9 cellular contexts compared by ENCODE assay signal in the genomic region with DNA sequence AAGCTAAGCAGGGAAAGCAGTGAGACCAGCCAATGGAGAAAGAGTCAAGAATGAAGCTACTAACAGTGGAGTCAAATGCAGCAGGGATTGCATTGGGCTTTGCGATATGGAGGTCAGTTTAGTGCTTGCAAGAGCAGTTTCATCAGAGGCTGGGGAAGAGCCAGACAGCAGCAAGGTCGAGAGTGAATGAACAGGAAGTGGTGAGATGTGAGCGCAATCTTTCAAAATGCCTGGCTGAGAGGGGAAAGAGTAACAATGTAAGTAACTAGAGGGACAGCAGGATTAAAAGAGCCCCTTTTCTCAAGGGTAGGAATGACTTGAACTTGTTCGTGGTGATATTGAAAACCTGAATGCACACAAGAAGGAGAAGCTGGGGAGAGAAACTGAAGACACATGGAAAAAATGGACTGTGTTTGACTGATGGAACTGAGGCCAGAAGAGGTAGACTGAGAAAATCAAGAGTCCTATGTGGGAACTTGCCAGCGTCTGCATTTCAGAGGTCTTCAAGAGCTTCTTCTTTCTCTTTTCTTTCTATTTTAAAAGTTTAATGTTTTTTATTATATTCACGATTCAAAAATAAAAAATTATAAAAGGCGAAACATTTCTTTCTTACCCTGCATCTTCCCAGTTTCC. TPM values are rescaled to one million over a fixed set of nuclear protein-coding genes. Genes with fewer than 3 reads are reported as not detected.
DNase-seq lines count a peak whose midpoint lies in the region; ATAC-seq, FAIRE-seq and TF ChIP-seq lines count a peak whose summit lies in the region.
"Had no signal": no experiment of that assay in that cellular context is flagged by ENCODE, and none has a peak within 500 bp of the region (broad histone marks: within the 10 kb centered on the region; RNA-seq: fewer than 3 reads in every experiment).

No MANE protein-coding gene starts in this region.

- no peak overlapping the region for H3K4me2 ChIP-seq in GM23338
- peak overlapping the region; percentile 42 for H3K4me2 ChIP-seq in MM.1S (ENCODE audit: low read depth, low read length)

- H3K9me3 ChIP-seq in MM.1S (replicated peaks; ENCODE audit: insufficient read depth, low read length): no peaks in the 10 kb centered on the region
- H3K9me3 ChIP-seq: pancreas had no signal

- DNase-seq in GM18507 (ENCODE audit: extremely low spot score, insufficient read length, low read depth): no peak
- DNase-seq in GM23338 (ENCODE audit: low spot score): no peak
- peak; percentile 85 for DNase-seq in MM.1S
- DNase-seq in pons (ENCODE audit: low spot score): peak; percentile 38
- no peak for DNase-seq in NCI-H82 (lab: John Stamatoyannopoulos, UW)
- no peak for DNase-seq in DMS 273 treated with DMSO at 0.1 percent for 48 hours (lab: John Stamatoyannopoulos, UW)
- DNase-seq in SW 1271 (lab: John Stamatoyannopoulos, UW): no peak
- DNase-seq: pancreas had no signal

- no peaks in the 10 kb centered on the region for H3F3A ChIP-seq in GM23338 (replicated peaks; ENCODE audit: low read depth)
- H3F3A ChIP-seq in MM.1S (ENCODE audit: insufficient read depth, low read length): peaks cover 4% of the 10 kb centered on the region; the same call in 1 of the 2 replicates

- peak overlapping the region; percentile 13; the same call in 1 of the 2 replicates for H3K9ac ChIP-seq in MM.1S (ENCODE audit: low read length)

- H3K36me3 Mint-ChIP-seq in GM23338 (ENCODE audit: low read depth): no peaks in the 10 kb centered on the region
- H3K36me3 Mint-ChIP-seq in activated naive CD8-positive, alpha-beta T cell: no peaks in the 10 kb centered on the region

- no peak overlapping the region for H3K4me3 Mint-ChIP-seq in GM23338
- peak overlapping the region; percentile 42 for H3K4me3 Mint-ChIP-seq in activated naive CD8-positive, alpha-beta T cell

- TF ChIP-seq CTCF in GM23338 (conservative IDR thresholded peaks at IDR 0.05; ENCODE audit: low read depth in 2 of 2) (no peak), MM.1S (IDR thresholded peaks at IDR 0.05; ENCODE audit: low read length) (no peak)

- no peaks in the 10 kb centered on the region for H3K9me2 ChIP-seq in GM23338 (ENCODE audit: insufficient read depth)
- no peaks in the 10 kb centered on the region for H3K9me2 ChIP-seq in MM.1S (replicated peaks; ENCODE audit: insufficient read depth, low read length)

- FAIRE-seq in GM18507 (lab: Jason Lieb, UNC): peak; percentile 86
- FAIRE-seq: pancreas had no signal

- H3K36me3 ChIP-seq in GM23338 (ENCODE audit: insufficient read depth) (no peaks in the 10 kb centered on the region), MM.1S (replicated peaks; ENCODE audit: insufficient read depth, low read length) (no peaks in the 10 kb centered on the region)
- H3K36me3 ChIP-seq: pancreas had no signal

- H3K4me1 ChIP-seq in GM23338 (ENCODE audit: insufficient read depth) (no peaks in the 10 kb centered on the region), MM.1S (ENCODE audit: low read length) (peaks cover 19% of the 10 kb centered on the region)
- H3K4me1 ChIP-seq: pancreas had no signal

- no peaks in the 10 kb centered on the region for H3K9me3 Mint-ChIP-seq in GM23338
- H3K9me3 Mint-ChIP-seq in activated naive CD8-positive, alpha-beta T cell (ENCODE audit: low read depth): no peaks in the 10 kb centered on the region

- H3K27ac Mint-ChIP-seq in GM23338: no peak overlapping the region
- H3K27ac Mint-ChIP-seq in activated naive CD8-positive, alpha-beta T cell: peak overlapping the region; percentile 58

- no peak for ATAC-seq in GM23338

- peaks cover 3% of the 10 kb centered on the region; the same call in 2 of the 3 replicates for H3K4me1 Mint-ChIP-seq in GM23338
- peaks cover 38% of the 10 kb centered on the region for H3K4me1 Mint-ChIP-seq in activated naive CD8-positive, alpha-beta T cell (ENCODE audit: low read depth)

- peaks cover 2% of the 10 kb centered on the region for H3K27me3 Mint-ChIP-seq in GM23338 (ENCODE audit: insufficient read depth, low read depth, poor library complexity)
- peaks cover 2% of the 10 kb centered on the region for H3K27me3 Mint-ChIP-seq in activated naive CD8-positive, alpha-beta T cell

- H3K79me2 ChIP-seq in GM23338 (replicated peaks; ENCODE audit: insufficient read depth): no peaks in the 10 kb centered on the region
- no peaks in the 10 kb centered on the region for H3K79me2 ChIP-seq in MM.1S (ENCODE audit: low read length)

- H2AFZ ChIP-seq in GM23338 (peak overlapping the region; percentile 89; the same call in 1 of the 2 replicates), MM.1S (ENCODE audit: low read length) (peak overlapping the region; percentile 75)

- H3K4me3 ChIP-seq in GM23338 (no peak overlapping the region), MM.1S (ENCODE audit: low read length) (peak overlapping the region; percentile 21; the same call in 1 of the 2 replicates)
- H3K4me3 ChIP-seq: pancreas had no signal

- H3K27me3 ChIP-seq in GM23338 (ENCODE audit: insufficient read depth) (no peaks in the 10 kb centered on the region), MM.1S (replicated peaks; ENCODE audit: insufficient read depth, low read length) (no peaks in the 10 kb centered on the region)
- H3K27me3 ChIP-seq: pancreas had no signal

- no peaks in the 10 kb centered on the region for H4K20me1 ChIP-seq in GM23338 (replicated peaks; ENCODE audit: insufficient read depth)
- H4K20me1 ChIP-seq in MM.1S (ENCODE audit: insufficient read depth, low read length): no peaks in the 10 kb centered on the region

- H3K27ac ChIP-seq in GM23338 (ENCODE audit: low read depth) (no peak overlapping the region), MM.1S (ENCODE audit: low read length) (peak overlapping the region; percentile 32; the same call in 1 of the 2 replicates)
- H3K27ac ChIP-seq: pancreas had no signal

TF ChIP-seq in GM23338, 12 proteins besides CTCF, POLR2A, EP300 and RAD21 (continues in another document):
- TF ChIP-seq NANOG (IDR thresholded peaks at IDR 0.05; ENCODE audit: borderline replicate concordance): no peak
- TF ChIP-seq ZNF331 (CRISPR knock-in tag; IDR thresholded peaks at IDR 0.05; ENCODE audit: low read depth): no peak
- TF ChIP-seq, protein P1, sequence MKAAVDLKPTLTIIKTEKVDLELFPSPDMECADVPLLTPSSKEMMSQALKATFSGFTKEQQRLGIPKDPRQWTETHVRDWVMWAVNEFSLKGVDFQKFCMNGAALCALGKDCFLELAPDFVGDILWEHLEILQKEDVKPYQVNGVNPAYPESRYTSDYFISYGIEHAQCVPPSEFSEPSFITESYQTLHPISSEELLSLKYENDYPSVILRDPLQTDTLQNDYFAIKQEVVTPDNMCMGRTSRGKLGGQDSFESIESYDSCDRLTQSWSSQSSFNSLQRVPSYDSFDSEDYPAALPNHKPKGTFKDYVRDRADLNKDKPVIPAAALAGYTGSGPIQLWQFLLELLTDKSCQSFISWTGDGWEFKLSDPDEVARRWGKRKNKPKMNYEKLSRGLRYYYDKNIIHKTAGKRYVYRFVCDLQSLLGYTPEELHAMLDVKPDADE (IDR thresholded peaks at IDR 0.05): no peak
- no peak for TF ChIP-seq ZNF114 (CRISPR knock-in tag; IDR thresholded peaks at IDR 0.05)
- no peak for TF ChIP-seq POLR2AphosphoS5 (IDR thresholded peaks at IDR 0.05; ENCODE audit: low read depth)
- TF ChIP-seq JUNB (IDR thresholded peaks at IDR 0.05; ENCODE audit: unreplicated experiment): no peak
- no peak for TF ChIP-seq EZH2phosphoT487 (IDR thresholded peaks at IDR 0.05; ENCODE audit: unreplicated experiment)
- TF ChIP-seq CREB1 (CRISPR knock-in tag; IDR thresholded peaks at IDR 0.05; ENCODE audit: low read depth): no peak

RNA-seq across cellular contexts. Expression of a gene that starts 30.6 kb away (rescaled TPM):
- total RNA-seq in GM23338 (2014; rRNA removed; shearing (Covaris generic)): 55.7 and 77.0 TPM in 2 replicates
- 37.2 and 39.4 TPM in 2 replicates for polyA plus RNA-seq in GM23338 (2016; fragmentation: Nextera tagmentation; extraction: Ambion mirVana)

RNA-seq across cellular contexts. Expression of a gene that starts 40.5 kb away (rescaled TPM):
- 19.9 and 23.6 TPM in 2 replicates for total RNA-seq in GM23338 (2014; rRNA removed; shearing (Covaris generic))
- 279 and 306 TPM in 2 replicates for polyA plus RNA-seq in GM23338 (2016; fragmentation: Nextera tagmentation; extraction: Ambion mirVana)

Comparison
In these comparisons a context has a peak if more than half of its experiments do, and no peak if none do; other contexts are left out.
1. DNase-seq: peak in MM.1S (single experiment) and pons (single experiment); none in GM18507 (single experiment), GM23338 (single experiment), NCI-H82 (single experiment), DMS 273 treated with DMSO at 0.1 percent for 48 hours (single experiment) and SW 1271 (0 of 2).